ENCODE assay signal across 8 cellular contexts in genomic region chr19:39405261-39405912, GRCh38. TPM values are rescaled to one million over a fixed set of nuclear protein-coding genes. Genes with fewer than 3 reads are reported as not detected.
DNase-seq lines count a peak whose midpoint lies in the region; ATAC-seq, FAIRE-seq and TF ChIP-seq lines count a peak whose summit lies in the region.

No MANE protein-coding gene starts in this region.

- TF ChIP-seq CTCF in liver (IDR thresholded peaks at IDR 0.05; ENCODE audit: low read depth, low read length, missing input control): no peak
- no peak for TF ChIP-seq CTCF in HepG2 (CRISPR knock-in tag; IDR thresholded peaks at IDR 0.05)
- TF ChIP-seq CTCF in uterus (IDR thresholded peaks at IDR 0.05): no peak

- peaks cover 20% of the 10 kb centered on the region; the same call in 1 of the 2 replicates for H4K20me1 ChIP-seq in HepG2 (ENCODE audit: insufficient read depth, low read length)

- H3K36me3 ChIP-seq in liver (ENCODE audit: control insufficient read depth in 4 of 4, insufficient read depth in 3 of 4, low read depth in 1 of 4, low read length in 3 of 4): peaks cover 0 to 9% (median 0%) of the 10 kb centered on the region in 4 donors
- peaks cover 0 to 3% of the 10 kb centered on the region in 2 experiments; a peak in 1 of 5 replicates for H3K36me3 ChIP-seq in HepG2 (replicated peaks in 1 of 2; ENCODE audit: control insufficient read depth in 1 of 2, insufficient read depth in 2 of 2, low read length in 2 of 2)
- peaks cover 12 to 14% of the 10 kb centered on the region in 2 donors for H3K36me3 ChIP-seq in mucosa of rectum (ENCODE audit: control insufficient read depth in 2 of 2, insufficient read depth in 2 of 2, low read length in 2 of 2)
- H3K36me3 ChIP-seq in uterus: no peaks in the 10 kb centered on the region

- DNase-seq in HepG2 (ENCODE audit: low spot score) (no peak), uterus (peak in 1 of 2 donors; percentile 38), GM19240 (ENCODE audit: insufficient read length, low spot score) (no peak), HT-29 (ENCODE audit: low spot score) (no peak)

- in situ Hi-C loops in HepG2 (cut with HindIII; ENCODE audit: extremely low pct_ligation_motif_present, low pct_unique_long_range_greater_than_20kb): no loop called here

- H3K4me3 ChIP-seq in liver (ENCODE audit: low read depth in 1 of 3, low read length in 3 of 3) (no peak overlapping the region), HepG2 (replicated peaks in 1 of 3; ENCODE audit: insufficient read depth in 1 of 3, low read depth in 2 of 3, low read length in 3 of 3) (no peak overlapping the region), mucosa of rectum (ENCODE audit: low read length in 2 of 2) (peak overlapping the region in 1 of 2 donors; percentile 87), uterus (no peak overlapping the region)

- peaks cover 28% of the 10 kb centered on the region for H3K79me2 ChIP-seq in HepG2 (ENCODE audit: insufficient read depth, low read length)

- intact Hi-C loops in HepG2 (cut with micrococcal nuclease; ENCODE audit: unreplicated experiment): no loop called here
- intact Hi-C loops in uterus (cut with DNase I; ENCODE audit: low total_unique reads): no loop called here

- H3K4me1 ChIP-seq in liver (ENCODE audit: control insufficient read depth in 4 of 4, insufficient read depth in 4 of 4, low read length in 3 of 4) (peaks cover 9 to 25% (median 20%) of the 10 kb centered on the region in 4 donors), HepG2 (ENCODE audit: insufficient read depth, low read length) (peaks cover 57% of the 10 kb centered on the region), mucosa of rectum (ENCODE audit: control insufficient read depth in 2 of 2, insufficient read depth in 2 of 2, low read length in 2 of 2) (peaks cover 44 to 64% of the 10 kb centered on the region in 2 donors), uterus (peaks cover 9 to 12% of the 10 kb centered on the region in 2 donors)

- H3K4me2 ChIP-seq in HepG2 (ENCODE audit: low read depth, low read length): no peak overlapping the region

- no peaks in the 10 kb centered on the region for H3K27me3 ChIP-seq in liver (ENCODE audit: control insufficient read depth in 4 of 4, insufficient read depth in 4 of 4, low read length in 3 of 4)
- H3K27me3 ChIP-seq in HepG2 (ENCODE audit: control insufficient read depth in 1 of 2, insufficient read depth in 2 of 2, low read length in 2 of 2): no peaks in the 10 kb centered on the region; a peak in 1 of 5 replicates
- H3K27me3 ChIP-seq in mucosa of rectum (ENCODE audit: control insufficient read depth in 2 of 2, insufficient read depth in 2 of 2, low read length in 2 of 2): no peaks in the 10 kb centered on the region
- H3K27me3 ChIP-seq in uterus: no peaks in the 10 kb centered on the region

- BruUV-seq in HepG2 (replicated peaks; lab: Mats Ljungman, UMichigan): no TSS peak

- H3K27ac ChIP-seq in liver (ENCODE audit: low read depth in 1 of 2, low read length in 2 of 2) (peak overlapping the region; percentile 94 to 95), HepG2 (ENCODE audit: extremely low read length, insufficient read depth, low read length) (no peak overlapping the region), adipose tissue (ENCODE audit: low read depth, low read length) (peak overlapping the region; percentile 93), mucosa of rectum (ENCODE audit: low read depth in 2 of 2, low read length in 2 of 2) (peak overlapping the region; percentile 97 to 100), uterus (peak overlapping the region; percentile 99 to 100)

- peak overlapping the region in 1 of 2 donors; percentile 59 for H3K9ac ChIP-seq in liver (ENCODE audit: low read depth in 1 of 2, low read length in 2 of 2)
- H3K9ac ChIP-seq in HepG2 (ENCODE audit: insufficient read depth, low read depth, low read length): no peak overlapping the region
- peak overlapping the region; percentile 90 for H3K9ac ChIP-seq in mucosa of rectum (ENCODE audit: low read depth in 1 of 2, low read length in 2 of 2)

- no peak for FAIRE-seq in HepG2 (lab: Jason Lieb, UNC)

- ATAC-seq in HepG2 (no peak), HG03280 (IDR thresholded peaks at IDR 0.05; ENCODE audit: unreplicated experiment) (no peak)

- H3K9me3 ChIP-seq in liver (ENCODE audit: control insufficient read depth in 4 of 4, low read length in 3 of 4) (no peaks in the 10 kb centered on the region), HepG2 (ENCODE audit: low read length) (no peaks in the 10 kb centered on the region), mucosa of rectum (ENCODE audit: control insufficient read depth in 2 of 2, low read length in 2 of 2) (no peaks in the 10 kb centered on the region), uterus (no peaks in the 10 kb centered on the region)

- TF ChIP-seq POLR2A in HepG2 (IDR thresholded peaks at IDR 0.05; ENCODE audit: insufficient read depth in 1 of 2, low read depth in 2 of 2, low read length in 2 of 2): no peak
- no peak for TF ChIP-seq POLR2A in uterus (IDR thresholded peaks at IDR 0.05)

- TF ChIP-seq EP300 in HepG2 (IDR thresholded peaks at IDR 0.05; ENCODE audit: low read depth in 2 of 2, low read length in 2 of 2) (no peak), HepG2 (CRISPR knock-in tag; IDR thresholded peaks at IDR 0.05; ENCODE audit: borderline replicate concordance) (no peak)

- CTCF ChIA-PET in HepG2 (lab: Yijun Ruan, JAX; ENCODE audit: low intra/inter-chr PET ratio, low total read pairs): no interaction called here

- H2AFZ ChIP-seq in HepG2 (ENCODE audit: low read length): no peak overlapping the region

- POLR2A ChIA-PET in HepG2 (lab: Yijun Ruan, JAX): interaction anchor here (0.6 to 5.8 kb wide), 7 partner anchors 8 to 565 kb away, joined by 3 to 117 read pairs (median 5); partner anchors contain the start of genes MED29, PAF1, PSMC4 and RPS16

- TF ChIP-seq RAD21 in liver (IDR thresholded peaks at IDR 0.05): no peak
- no peak for TF ChIP-seq RAD21 in HepG2 (CRISPR knock-in tag; IDR thresholded peaks at IDR 0.05)

- 94% methylated on average over 17 of the region's 17 CpGs for WGBS in liver
- 97% methylated on average over 17 of the region's 17 CpGs for WGBS in HepG2 (ENCODE audit: low lambda C conversion rate)
- 90 to 93% (median 91%) methylated on average over 17 of the region's 17 CpGs for WGBS in adipose tissue, 3 donors

RNA-seq across cellular contexts. Expression of gene ZFP36, which starts 1.3 kb away (rescaled TPM):
- total RNA-seq in liver (1 to 10 TPM; 3.6 to 9.0 TPM), HepG2 (2016; rRNA removed; fragmentation: Illumina TruSeq; extraction: Trizol) (0.81 and 1.7 TPM in 2 replicates), uterus (100 to 1,000 TPM in 2 of 4 donors, 10 to 100 TPM in 1, 1 to 10 TPM in 1; 5.0 to 276 (median 145) TPM)
- polyA plus RNA-seq in liver (10 to 100 TPM; 62.0 to 91.9 TPM), HepG2 (2011; rRNA removed) (1.4 and 2.1 TPM in 2 replicates), adipose tissue (1,000 to 10,000 TPM in 2 of 3 donors, 10 to 100 TPM in 1; 80.2 to 1,764 (median 1,356) TPM)
- 1.2 and 1.4 TPM in 2 replicates for total RNA-seq in HepG2 (2016; cell fraction: cytosol; rRNA removed; fragmentation: Illumina TruSeq; extraction: Trizol; ENCODE audit: low read depth)
- 0.52 and 1.3 TPM in 2 replicates for total RNA-seq in HepG2 (2016; cell fraction: insoluble cytoplasmic fraction; rRNA removed; fragmentation: Illumina TruSeq; extraction: Trizol)
- 1.9 and 2.1 TPM in 2 replicates for total RNA-seq in HepG2 (2016; cell fraction: membrane; rRNA removed; fragmentation: Illumina TruSeq; extraction: Trizol)
- 1.1 and 2.6 TPM in 2 replicates for total RNA-seq in HepG2 (2016; cell fraction: nucleus; rRNA removed; fragmentation: Illumina TruSeq; extraction: Trizol)
- 2.1 TPM in 2 replicates for polyA plus RNA-seq in HepG2 (2011; cell fraction: cytosol; rRNA removed)
- 10.8 and 12.7 TPM in 2 replicates for polyA plus RNA-seq in HepG2 (2011; cell fraction: nucleus; rRNA removed)
- polyA plus RNA-seq in HepG2 (2012): 9.4 and 10.6 TPM in 2 replicates
- 1.1 and 1.3 TPM in 2 replicates for polyA plus RNA-seq in HepG2 (2016; cell fraction: cytosol; fragmentation: Illumina TruSeq; extraction: Trizol; ENCODE audit: low read depth)
- polyA plus RNA-seq in HepG2 (2016; cell fraction: insoluble cytoplasmic fraction; fragmentation: Illumina TruSeq; extraction: Trizol; ENCODE audit: low read depth): 2.3 and 4.1 TPM in 2 replicates
- polyA plus RNA-seq in HepG2 (2016; cell fraction: membrane; fragmentation: Illumina TruSeq; extraction: Trizol; ENCODE audit: low read depth): 1.9 and 2.8 TPM in 2 replicates
- polyA plus RNA-seq in HepG2 (2016; cell fraction: nucleus; fragmentation: Illumina TruSeq; extraction: Trizol; ENCODE audit: insufficient read depth, low read depth): 6.2 and 8.4 TPM in 2 replicates
- 4.1 and 5.5 TPM in 2 replicates for polyA minus RNA-seq in HepG2 (2011; rRNA and poly(A)+ RNA removed; ENCODE audit: low replicate concordance)
- polyA minus RNA-seq in HepG2 (2011; cell fraction: cytosol; rRNA and poly(A)+ RNA removed): 7.8 and 9.2 TPM in 2 replicates
- polyA minus RNA-seq in HepG2 (2011; cell fraction: nucleus; rRNA and poly(A)+ RNA removed): 4.1 and 6.0 TPM in 2 replicates
- 124 and 131 TPM in 2 replicates for total RNA-seq in HT-29 (2014; rRNA removed; shearing (Covaris generic))

RNA-seq across cellular contexts. Expression of gene PLEKHG2, which starts 7.1 kb away (rescaled TPM):
- total RNA-seq in liver (1 to 10 TPM; 3.7 to 4.5 TPM), HepG2 (2016; rRNA removed; fragmentation: Illumina TruSeq; extraction: Trizol) (3.6 and 5.2 TPM in 2 replicates), uterus (100 to 1,000 TPM in 1 of 4 donors, 10 to 100 TPM in 1, 1 to 10 TPM in 2; 5.1 to 120 (median 21.6) TPM)
- polyA plus RNA-seq in liver (1 to 10 TPM; 2.1 to 2.2 TPM), HepG2 (2011; rRNA removed) (6.8 and 7.8 TPM in 2 replicates), adipose tissue (10 to 100 TPM in 2 of 3 donors, 1 to 10 TPM in 1; 3.0 to 38.8 (median 27.2) TPM)
- total RNA-seq in HepG2 (2016; cell fraction: cytosol; rRNA removed; fragmentation: Illumina TruSeq; extraction: Trizol; ENCODE audit: low read depth): 0.51 and 1.9 TPM in 2 replicates
- 3.1 and 4.0 TPM in 2 replicates for total RNA-seq in HepG2 (2016; cell fraction: insoluble cytoplasmic fraction; rRNA removed; fragmentation: Illumina TruSeq; extraction: Trizol)
- total RNA-seq in HepG2 (2016; cell fraction: membrane; rRNA removed; fragmentation: Illumina TruSeq; extraction: Trizol): 2.0 and 3.5 TPM in 2 replicates
- 6.8 TPM in 2 replicates for total RNA-seq in HepG2 (2016; cell fraction: nucleus; rRNA removed; fragmentation: Illumina TruSeq; extraction: Trizol)
- 1.9 and 2.4 TPM in 2 replicates for polyA plus RNA-seq in HepG2 (2011; cell fraction: cytosol; rRNA removed)
- polyA plus RNA-seq in HepG2 (2011; cell fraction: nucleus; rRNA removed): 30.6 and 32.3 TPM in 2 replicates
- 5.1 and 11.3 TPM in 2 replicates for polyA plus RNA-seq in HepG2 (2012)
- polyA plus RNA-seq in HepG2 (2016; cell fraction: cytosol; fragmentation: Illumina TruSeq; extraction: Trizol; ENCODE audit: low read depth): 0.75 and 1.5 TPM in 2 replicates
- polyA plus RNA-seq in HepG2 (2016; cell fraction: insoluble cytoplasmic fraction; fragmentation: Illumina TruSeq; extraction: Trizol; ENCODE audit: low read depth): 2.8 and 5.1 TPM in 2 replicates
- polyA plus RNA-seq in HepG2 (2016; cell fraction: membrane; fragmentation: Illumina TruSeq; extraction: Trizol; ENCODE audit: low read depth): 2.6 and 3.5 TPM in 2 replicates
- polyA plus RNA-seq in HepG2 (2016; cell fraction: nucleus; fragmentation: Illumina TruSeq; extraction: Trizol; ENCODE audit: insufficient read depth, low read depth): 17.4 and 28.3 TPM in 2 replicates
- polyA minus RNA-seq in HepG2 (2011; rRNA and poly(A)+ RNA removed; ENCODE audit: low replicate concordance): 6.5 and 8.4 TPM in 2 replicates
- 6.3 and 8.3 TPM in 2 replicates for polyA minus RNA-seq in HepG2 (2011; cell fraction: cytosol; rRNA and poly(A)+ RNA removed)
- polyA minus RNA-seq in HepG2 (2011; cell fraction: nucleus; rRNA and poly(A)+ RNA removed): 18.9 and 20.1 TPM in 2 replicates
- total RNA-seq in HT-29 (2014; rRNA removed; shearing (Covaris generic)): 51.0 and 61.2 TPM in 2 replicates

RNA-seq across cellular contexts. Expression of gene MED29, which starts 14.2 kb away (rescaled TPM):
- 10 to 100 TPM; 11.0 to 13.8 TPM for total RNA-seq in liver
- 10 to 100 TPM; 21.0 to 24.2 TPM for polyA plus RNA-seq in liver
- total RNA-seq in HepG2 (2016; rRNA removed; fragmentation: Illumina TruSeq; extraction: Trizol): 14.0 and 18.1 TPM in 2 replicates
- 3.3 and 3.4 TPM in 2 replicates for total RNA-seq in HepG2 (2016; cell fraction: cytosol; rRNA removed; fragmentation: Illumina TruSeq; extraction: Trizol; ENCODE audit: low read depth)
- 14.6 and 16.5 TPM in 2 replicates for total RNA-seq in HepG2 (2016; cell fraction: insoluble cytoplasmic fraction; rRNA removed; fragmentation: Illumina TruSeq; extraction: Trizol)
- 8.2 and 8.3 TPM in 2 replicates for total RNA-seq in HepG2 (2016; cell fraction: membrane; rRNA removed; fragmentation: Illumina TruSeq; extraction: Trizol)
- 6.8 and 6.9 TPM in 2 replicates for total RNA-seq in HepG2 (2016; cell fraction: nucleus; rRNA removed; fragmentation: Illumina TruSeq; extraction: Trizol)
- polyA plus RNA-seq in HepG2 (2011; rRNA removed): 19.7 and 23.7 TPM in 2 replicates
- polyA plus RNA-seq in HepG2 (2011; cell fraction: cytosol; rRNA removed): 23.2 and 27.9 TPM in 2 replicates
- polyA plus RNA-seq in HepG2 (2011; cell fraction: nucleus; rRNA removed): 16.6 and 20.4 TPM in 2 replicates
- polyA plus RNA-seq in HepG2 (2012): 12.2 and 13.4 TPM in 2 replicates
- polyA plus RNA-seq in HepG2 (2016; cell fraction: cytosol; fragmentation: Illumina TruSeq; extraction: Trizol; ENCODE audit: low read depth): 3.1 TPM in 2 replicates
- polyA plus RNA-seq in HepG2 (2016; cell fraction: insoluble cytoplasmic fraction; fragmentation: Illumina TruSeq; extraction: Trizol; ENCODE audit: low read depth): 18.4 and 20.3 TPM in 2 replicates
- 6.3 and 7.9 TPM in 2 replicates for polyA plus RNA-seq in HepG2 (2016; cell fraction: membrane; fragmentation: Illumina TruSeq; extraction: Trizol; ENCODE audit: low read depth)
- 14.1 and 15.8 TPM in 2 replicates for polyA plus RNA-seq in HepG2 (2016; cell fraction: nucleus; fragmentation: Illumina TruSeq; extraction: Trizol; ENCODE audit: insufficient read depth, low read depth)
- 44.1 and 48.3 TPM in 2 replicates for polyA minus RNA-seq in HepG2 (2011; rRNA and poly(A)+ RNA removed; ENCODE audit: low replicate concordance)
- 10.6 and 11.3 TPM in 2 replicates for polyA minus RNA-seq in HepG2 (2011; cell fraction: cytosol; rRNA and poly(A)+ RNA removed)
- polyA minus RNA-seq in HepG2 (2011; cell fraction: nucleus; rRNA and poly(A)+ RNA removed): 10.1 and 13.1 TPM in 2 replicates
- polyA plus RNA-seq in adipose tissue: 10 to 100 TPM; 16.9 to 32.2 (median 21.8) TPM
- 100 to 1,000 TPM in 1 of 4 donors, 10 to 100 TPM in 3; 15.6 to 282 (median 40.8) TPM for total RNA-seq in uterus
- total RNA-seq in HT-29 (2014; rRNA removed; shearing (Covaris generic)): 59.7 and 64.3 TPM in 2 replicates

RNA-seq across cellular contexts. Expression of gene PAF1, which starts 14.5 kb away (rescaled TPM):
- total RNA-seq in liver: 10 to 100 TPM; 13.7 to 16.7 TPM
- polyA plus RNA-seq in liver: 10 to 100 TPM; 21.2 to 29.4 TPM
- total RNA-seq in HepG2 (2016; rRNA removed; fragmentation: Illumina TruSeq; extraction: Trizol): 30.2 and 31.0 TPM in 2 replicates
- 4.3 and 4.6 TPM in 2 replicates for total RNA-seq in HepG2 (2016; cell fraction: cytosol; rRNA removed; fragmentation: Illumina TruSeq; extraction: Trizol; ENCODE audit: low read depth)
- 25.2 and 33.6 TPM in 2 replicates for total RNA-seq in HepG2 (2016; cell fraction: insoluble cytoplasmic fraction; rRNA removed; fragmentation: Illumina TruSeq; extraction: Trizol)
- 7.2 and 8.9 TPM in 2 replicates for total RNA-seq in HepG2 (2016; cell fraction: membrane; rRNA removed; fragmentation: Illumina TruSeq; extraction: Trizol)
- total RNA-seq in HepG2 (2016; cell fraction: nucleus; rRNA removed; fragmentation: Illumina TruSeq; extraction: Trizol): 17.1 and 20.6 TPM in 2 replicates
- 30.3 and 31.1 TPM in 2 replicates for polyA plus RNA-seq in HepG2 (2011; rRNA removed)
- 23.2 and 28.5 TPM in 2 replicates for polyA plus RNA-seq in HepG2 (2011; cell fraction: cytosol; rRNA removed)
- polyA plus RNA-seq in HepG2 (2011; cell fraction: nucleus; rRNA removed): 46.4 and 51.2 TPM in 2 replicates
- polyA plus RNA-seq in HepG2 (2012): 31.0 and 32.0 TPM in 2 replicates
- 4.2 and 4.5 TPM in 2 replicates for polyA plus RNA-seq in HepG2 (2016; cell fraction: cytosol; fragmentation: Illumina TruSeq; extraction: Trizol; ENCODE audit: low read depth)
- 45.7 and 53.2 TPM in 2 replicates for polyA plus RNA-seq in HepG2 (2016; cell fraction: insoluble cytoplasmic fraction; fragmentation: Illumina TruSeq; extraction: Trizol; ENCODE audit: low read depth)
- polyA plus RNA-seq in HepG2 (2016; cell fraction: membrane; fragmentation: Illumina TruSeq; extraction: Trizol; ENCODE audit: low read depth): 7.1 and 7.8 TPM in 2 replicates
- polyA plus RNA-seq in HepG2 (2016; cell fraction: nucleus; fragmentation: Illumina TruSeq; extraction: Trizol; ENCODE audit: insufficient read depth, low read depth): 51.5 and 52.7 TPM in 2 replicates
- polyA minus RNA-seq in HepG2 (2011; rRNA and poly(A)+ RNA removed; ENCODE audit: low replicate concordance): 32.5 and 51.4 TPM in 2 replicates
- 17.1 and 19.9 TPM in 2 replicates for polyA minus RNA-seq in HepG2 (2011; cell fraction: cytosol; rRNA and poly(A)+ RNA removed)
- 30.1 and 33.9 TPM in 2 replicates for polyA minus RNA-seq in HepG2 (2011; cell fraction: nucleus; rRNA and poly(A)+ RNA removed)
- 10 to 100 TPM; 21.4 to 36.2 (median 34.2) TPM for polyA plus RNA-seq in adipose tissue
- 10 to 100 TPM; 21.8 to 65.6 (median 33.7) TPM for total RNA-seq in uterus
- 109 and 115 TPM in 2 replicates for total RNA-seq in HT-29 (2014; rRNA removed; shearing (Covaris generic))

RNA-seq across cellular contexts. Expression of gene RPS16, which starts 30.4 kb away (rescaled TPM):
- 100 to 1,000 TPM; 109 to 111 TPM for total RNA-seq in liver
- 1,000 to 10,000 TPM in 1 of 2 donors, 100 to 1,000 TPM in 1; 324 to 1,094 TPM for polyA plus RNA-seq in liver
- 488 and 790 TPM in 2 replicates for total RNA-seq in HepG2 (2016; rRNA removed; fragmentation: Illumina TruSeq; extraction: Trizol)
- total RNA-seq in HepG2 (2016; cell fraction: cytosol; rRNA removed; fragmentation: Illumina TruSeq; extraction: Trizol; ENCODE audit: low read depth): 875 and 1,100 TPM in 2 replicates
- total RNA-seq in HepG2 (2016; cell fraction: insoluble cytoplasmic fraction; rRNA removed; fragmentation: Illumina TruSeq; extraction: Trizol): 524 and 648 TPM in 2 replicates
- total RNA-seq in HepG2 (2016; cell fraction: membrane; rRNA removed; fragmentation: Illumina TruSeq; extraction: Trizol): 1,389 and 1,434 TPM in 2 replicates
- 216 and 289 TPM in 2 replicates for total RNA-seq in HepG2 (2016; cell fraction: nucleus; rRNA removed; fragmentation: Illumina TruSeq; extraction: Trizol)
- polyA plus RNA-seq in HepG2 (2011; rRNA removed): 2,583 and 2,596 TPM in 2 replicates
- 6,196 and 9,335 TPM in 2 replicates for polyA plus RNA-seq in HepG2 (2011; cell fraction: cytosol; rRNA removed)
- 2,074 and 2,083 TPM in 2 replicates for polyA plus RNA-seq in HepG2 (2011; cell fraction: nucleus; rRNA removed)
- 3,042 and 3,601 TPM in 2 replicates for polyA plus RNA-seq in HepG2 (2012)
- 3,994 and 4,562 TPM in 2 replicates for polyA plus RNA-seq in HepG2 (2016; cell fraction: cytosol; fragmentation: Illumina TruSeq; extraction: Trizol; ENCODE audit: low read depth)
- polyA plus RNA-seq in HepG2 (2016; cell fraction: insoluble cytoplasmic fraction; fragmentation: Illumina TruSeq; extraction: Trizol; ENCODE audit: low read depth): 2,744 and 2,812 TPM in 2 replicates
- 5,655 and 5,989 TPM in 2 replicates for polyA plus RNA-seq in HepG2 (2016; cell fraction: membrane; fragmentation: Illumina TruSeq; extraction: Trizol; ENCODE audit: low read depth)
- 1,642 and 1,701 TPM in 2 replicates for polyA plus RNA-seq in HepG2 (2016; cell fraction: nucleus; fragmentation: Illumina TruSeq; extraction: Trizol; ENCODE audit: insufficient read depth, low read depth)
- 2,434 and 2,985 TPM in 2 replicates for polyA minus RNA-seq in HepG2 (2011; rRNA and poly(A)+ RNA removed; ENCODE audit: low replicate concordance)
- polyA minus RNA-seq in HepG2 (2011; cell fraction: cytosol; rRNA and poly(A)+ RNA removed): 1,333 and 1,373 TPM in 2 replicates
- 311 and 415 TPM in 2 replicates for polyA minus RNA-seq in HepG2 (2011; cell fraction: nucleus; rRNA and poly(A)+ RNA removed)
- polyA plus RNA-seq in adipose tissue: 1,000 to 10,000 TPM; 2,185 to 4,039 (median 3,887) TPM
- 1,000 to 10,000 TPM in 3 of 4 donors, 10 to 100 TPM in 1; 50.5 to 6,434 (median 2,757) TPM for total RNA-seq in uterus
- 798 and 1,020 TPM in 2 replicates for total RNA-seq in HT-29 (2014; rRNA removed; shearing (Covaris generic))
